Comparison of ENCODE assay signal across 18 cellular contexts in the genomic region with DNA sequence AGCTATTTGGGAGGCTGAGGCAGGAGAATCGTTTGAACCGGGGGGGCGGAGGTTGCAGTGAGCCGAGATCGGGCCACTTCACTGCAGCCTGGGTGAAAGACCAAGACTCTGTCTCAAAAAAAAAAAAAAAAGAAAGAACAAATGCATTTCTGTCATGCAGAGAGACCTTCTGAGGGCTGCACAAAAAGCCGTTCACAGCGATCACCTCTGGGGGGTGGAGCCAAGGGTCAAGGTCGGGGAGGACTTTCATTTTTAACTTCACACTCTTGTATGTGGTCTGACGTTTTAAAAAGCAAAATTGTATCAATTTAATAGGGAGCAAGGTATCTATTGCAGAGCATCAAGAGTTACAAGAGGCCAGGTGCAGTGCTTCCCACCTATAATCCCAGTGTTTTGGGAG. TPM values are rescaled to one million over a fixed set of nuclear protein-coding genes. Genes with fewer than 3 reads are reported as not detected.
DNase-seq lines count a peak whose midpoint lies in the region; ATAC-seq, FAIRE-seq and TF ChIP-seq lines count a peak whose summit lies in the region.
"Had no signal": no experiment of that assay in that cellular context is flagged by ENCODE, and none has a peak within 500 bp of the region (broad histone marks: within the 10 kb centered on the region; RNA-seq: fewer than 3 reads in every experiment).

No MANE protein-coding gene starts in this region.

- intact Hi-C loops in HepG2 (cut with micrococcal nuclease; ENCODE audit: unreplicated experiment) = loop anchor here (10.0 kb wide), 1 partner anchor 78 kb away; no protein-coding TSS in a partner anchor
- intact Hi-C loops in right lobe of liver (cut with DNase I) = loop anchor here (5.0 kb wide), 2 partner anchors 81 to 86 kb away; no protein-coding TSS in a partner anchor
- intact Hi-C loops in colonic mucosa (cut with DNase I) = loop anchor here (5.0 kb wide), 1 partner anchor 421 kb away; no protein-coding TSS in a partner anchor

- in situ Hi-C loops in HepG2 (cut with HindIII; ENCODE audit: extremely low pct_ligation_motif_present, low pct_unique_long_range_greater_than_20kb) = no loop called here

- TF ChIP-seq POLR2A in HepG2 (IDR thresholded peaks at IDR 0.05; ENCODE audit: insufficient read depth in 1 of 2, low read depth in 2 of 2, low read length in 2 of 2) = no peak
- no peak for TF ChIP-seq POLR2A in right lobe of liver (IDR thresholded peaks at IDR 0.05)

- H2AFZ ChIP-seq in HepG2 (ENCODE audit: low read length) = no peak overlapping the region

- H3K4me1 ChIP-seq in HepG2 (ENCODE audit: insufficient read depth, low read length) (peaks cover 30% of the 10 kb centered on the region), right lobe of liver (peaks cover 0 to 8% (median 2%) of the 10 kb centered on the region in 4 donors), colonic mucosa (no peaks in the 10 kb centered on the region)

- H3K4me3 ChIP-seq in HepG2 (replicated peaks in 1 of 3; ENCODE audit: insufficient read depth in 1 of 3, low read depth in 2 of 3, low read length in 3 of 3) (no peak overlapping the region), right lobe of liver (no peak overlapping the region), GM12865 (ENCODE audit: low read depth, low read length) (peak overlapping the region; percentile 34), colonic mucosa (no peak overlapping the region)

- H3K9me3 ChIP-seq in HepG2 (ENCODE audit: low read length) (no peaks in the 10 kb centered on the region), right lobe of liver (no peaks in the 10 kb centered on the region), colonic mucosa (no peaks in the 10 kb centered on the region)
- H3K9me3 ChIP-seq: Caco-2 had no signal

- DNase-seq in HepG2 (ENCODE audit: low spot score) (no peak), right lobe of liver (no peak), GM12865 (ENCODE audit: low read depth) (peak; percentile 47), colonic mucosa (no peak), NCI-H1436 treated with DMSO at 0.1 percent for 48 hours (lab: John Stamatoyannopoulos, UW) (no peak), NCI-H748 treated with DMSO at 0.1 percent for 48 hours (lab: John Stamatoyannopoulos, UW) (no peak)
- DNase-seq: 8988T; C1 segment of cervical spinal cord; Caco-2; CD4-positive, alpha-beta T cell; GOT3; H7 had no signal

- no peaks in the 10 kb centered on the region for H3K79me2 ChIP-seq in HepG2 (ENCODE audit: insufficient read depth, low read length)

- no TSS peak for BruUV-seq in HepG2 (replicated peaks; lab: Mats Ljungman, UMichigan)

- CTCF ChIA-PET in HepG2 (lab: Yijun Ruan, JAX; ENCODE audit: low intra/inter-chr PET ratio, low total read pairs) = no interaction called here

- H3K27ac ChIP-seq in HepG2 (ENCODE audit: extremely low read length, insufficient read depth, low read length) = no peak overlapping the region
- no peak overlapping the region for H3K27ac ChIP-seq in right lobe of liver
- H3K27ac ChIP-seq in VCaP = peak overlapping the region; percentile 100
- no peak overlapping the region for H3K27ac ChIP-seq in colonic mucosa

- H3K27me3 ChIP-seq in HepG2 (ENCODE audit: control insufficient read depth in 1 of 2, insufficient read depth in 2 of 2, low read length in 2 of 2) = peaks cover 0 to 14% of the 10 kb centered on the region in 2 experiments; a peak in 2 of 5 replicates
- no peaks in the 10 kb centered on the region for H3K27me3 ChIP-seq in right lobe of liver
- no peaks in the 10 kb centered on the region for H3K27me3 ChIP-seq in colonic mucosa

- H3K4me2 ChIP-seq in HepG2 (ENCODE audit: low read depth, low read length) = peak overlapping the region; percentile 40; the same call in 1 of the 2 replicates

- H4K20me1 ChIP-seq in HepG2 (ENCODE audit: insufficient read depth, low read length) = no peaks in the 10 kb centered on the region

- H3K9ac ChIP-seq in HepG2 (ENCODE audit: insufficient read depth, low read depth, low read length) = no peak overlapping the region
- H3K9ac ChIP-seq in colonic mucosa (ENCODE audit: low read depth in 2 of 2, low read length in 2 of 2) = no peak overlapping the region

- TF ChIP-seq CTCF in HepG2 (CRISPR knock-in tag; IDR thresholded peaks at IDR 0.05) (no peak), right lobe of liver (IDR thresholded peaks at IDR 0.05) (no peak), GM12865 (IDR thresholded peaks at IDR 0.05; ENCODE audit: insufficient read depth, low read depth, low read length, missing control alignments) (no peak), VCaP (conservative IDR thresholded peaks at IDR 0.05) (no peak), colonic mucosa (IDR thresholded peaks at IDR 0.05) (no peak)

- WGBS in HepG2 (ENCODE audit: low lambda C conversion rate) = 9% methylated on average over 9 of the region's 9 CpGs
- WGBS in right lobe of liver (ENCODE audit: insufficient coverage, low coverage, low lambda C conversion rate, missing lambda C conversion rate) = 69% methylated on average over 7 of the region's 9 CpGs

- POLR2A ChIA-PET in HepG2 (lab: Yijun Ruan, JAX) = no interaction called here

- no peak for ATAC-seq in HepG2
- no peak for ATAC-seq in right lobe of liver
- ATAC-seq: HCT116 had no signal

- H3K36me3 ChIP-seq in HepG2 (replicated peaks in 1 of 2; ENCODE audit: control insufficient read depth in 1 of 2, insufficient read depth in 2 of 2, low read length in 2 of 2) (no peaks in the 10 kb centered on the region), right lobe of liver (no peaks in the 10 kb centered on the region), colonic mucosa (no peaks in the 10 kb centered on the region)

- no peak for TF ChIP-seq RAD21 in HepG2 (CRISPR knock-in tag; IDR thresholded peaks at IDR 0.05)

- no peak for FAIRE-seq in HepG2 (lab: Jason Lieb, UNC)
- FAIRE-seq: D721Med, G401.6 had no signal

- TF ChIP-seq EP300 in HepG2 (IDR thresholded peaks at IDR 0.05; ENCODE audit: low read depth in 2 of 2, low read length in 2 of 2) (no peak), HepG2 (CRISPR knock-in tag; IDR thresholded peaks at IDR 0.05; ENCODE audit: borderline replicate concordance) (no peak)

TF ChIP-seq in HepG2, 621 proteins besides CTCF, POLR2A, EP300 and RAD21:
- TF ChIP-seq CHD2 (IDR thresholded peaks at IDR 0.05; ENCODE audit: low read depth, low read length) (no peak), NR2F1 (CRISPR knock-in tag; IDR thresholded peaks at IDR 0.05) (0 out of 4 replicates have a peak, but pooled peaks of 1 of the 2 experiments have one; percentile 17), NBN (conservative IDR thresholded peaks at IDR 0.05) (no peak), NR2F6 (IDR thresholded peaks at IDR 0.05) (peak; percentile 58), NR2F6 (CRISPR knock-in tag; IDR thresholded peaks at IDR 0.05) (0 out of 2 replicates have a peak, but pooled peaks have one; percentile 17)

RNA-seq across cellular contexts. Expression of a gene that starts 26.6 kb away (rescaled TPM):
- total RNA-seq in HepG2 (2016; rRNA removed; fragmentation: Illumina TruSeq; extraction: Trizol) (0.77 and 1.1 TPM in 2 replicates), right lobe of liver (10 to 100 TPM in 4 of 6 experiments, 1 to 10 TPM in 2; 9.3 to 16.7 (median 13.0) TPM), colonic mucosa (under 1 TPM in 1 of 2 donors, not detected in 1; 0.17 TPM)
- total RNA-seq in HepG2 (2016; cell fraction: cytosol; rRNA removed; fragmentation: Illumina TruSeq; extraction: Trizol; ENCODE audit: low read depth) = 0.71 and 1.1 TPM in 2 replicates
- total RNA-seq in HepG2 (2016; cell fraction: insoluble cytoplasmic fraction; rRNA removed; fragmentation: Illumina TruSeq; extraction: Trizol) = 0.85 and 1.2 TPM in 2 replicates
- 1.3 and 1.5 TPM in 2 replicates for total RNA-seq in HepG2 (2016; cell fraction: membrane; rRNA removed; fragmentation: Illumina TruSeq; extraction: Trizol)
- 1.1 and 1.3 TPM in 2 replicates for total RNA-seq in HepG2 (2016; cell fraction: nucleus; rRNA removed; fragmentation: Illumina TruSeq; extraction: Trizol)
- 1.4 and 3.7 TPM in 2 replicates for polyA plus RNA-seq in HepG2 (2011; rRNA removed)
- 2.5 and 2.9 TPM in 2 replicates for polyA plus RNA-seq in HepG2 (2011; cell fraction: cytosol; rRNA removed)
- polyA plus RNA-seq in HepG2 (2011; cell fraction: nucleus; rRNA removed) = 4.2 and 6.3 TPM in 2 replicates
- polyA plus RNA-seq in HepG2 (2012) = 3.3 and 6.2 TPM in 2 replicates
- polyA plus RNA-seq in HepG2 (2016; cell fraction: cytosol; fragmentation: Illumina TruSeq; extraction: Trizol; ENCODE audit: low read depth) = 0.24 and 0.27 TPM in 2 replicates
- polyA plus RNA-seq in HepG2 (2016; cell fraction: insoluble cytoplasmic fraction; fragmentation: Illumina TruSeq; extraction: Trizol; ENCODE audit: low read depth) = 0.56 and 0.57 TPM in 2 replicates
- polyA plus RNA-seq in HepG2 (2016; cell fraction: membrane; fragmentation: Illumina TruSeq; extraction: Trizol; ENCODE audit: low read depth) = 0.61 and 0.64 TPM in 2 replicates
- polyA plus RNA-seq in HepG2 (2016; cell fraction: nucleus; fragmentation: Illumina TruSeq; extraction: Trizol; ENCODE audit: insufficient read depth, low read depth) = 1.1 and 1.4 TPM in 2 replicates
- polyA minus RNA-seq in HepG2 (2011; rRNA and poly(A)+ RNA removed; ENCODE audit: low replicate concordance) = 5.6 TPM in 1 of 2 replicates, not detected in the other
- polyA minus RNA-seq in HepG2 (2011; cell fraction: cytosol; rRNA and poly(A)+ RNA removed) = 1.1 and 2.0 TPM in 2 replicates
- 2.8 and 5.1 TPM in 2 replicates for polyA minus RNA-seq in HepG2 (2011; cell fraction: nucleus; rRNA and poly(A)+ RNA removed)
- total RNA-seq: A673; Caco-2; CD4-positive, alpha-beta T cell; H7 had no signal
- polyA plus RNA-seq: AG04450 had no signal
